ENCODE assay signal across 11 cellular contexts in the genomic region with DNA sequence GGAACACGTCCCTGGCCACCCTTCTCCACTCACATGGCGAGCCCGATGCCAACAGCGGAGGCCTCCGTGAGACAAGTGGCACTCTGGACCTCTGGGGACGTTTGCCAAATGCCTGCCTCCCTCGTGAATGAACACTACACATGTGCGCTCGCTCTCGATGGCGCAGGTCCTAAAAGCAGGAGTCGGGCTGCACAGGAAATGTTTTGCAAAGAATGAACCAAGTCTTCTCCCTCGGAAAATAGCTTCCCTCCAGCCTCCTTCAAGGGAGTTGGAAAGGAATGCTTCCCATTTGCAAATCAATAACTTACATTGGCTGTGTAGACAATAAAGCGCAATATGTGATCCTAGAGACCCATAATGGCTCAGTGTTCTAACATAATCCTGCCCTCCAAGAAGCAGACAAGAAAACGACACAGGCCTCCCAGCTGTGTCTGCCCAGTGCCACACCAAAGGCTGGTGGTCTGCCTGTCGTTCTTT. TPM values are rescaled to one million over a fixed set of nuclear protein-coding genes. Genes with fewer than 3 reads are reported as not detected.
DNase-seq lines count a peak whose midpoint lies in the region; ATAC-seq and TF ChIP-seq lines count a peak whose summit lies in the region.
"Had no signal": no experiment of that assay in that cellular context is flagged by ENCODE, and none has a peak within 500 bp of the region (broad histone marks: within the 10 kb centered on the region; RNA-seq: fewer than 3 reads in every experiment).

No MANE protein-coding gene starts in this region.

- no peak overlapping the region for H3K4me3 ChIP-seq in left lung
- no peak overlapping the region for H3K4me3 ChIP-seq in skeletal muscle satellite cell (ENCODE audit: low read length)
- H3K4me3 ChIP-seq: body of pancreas, heart left ventricle had no signal

- no peaks in the 10 kb centered on the region for H3K27me3 ChIP-seq in left lung
- no peaks in the 10 kb centered on the region for H3K27me3 ChIP-seq in skeletal muscle satellite cell (ENCODE audit: control insufficient read depth, insufficient read depth, low read length)
- H3K27me3 ChIP-seq: body of pancreas, heart left ventricle had no signal

- no peak overlapping the region for H3K9ac ChIP-seq in skeletal muscle satellite cell (ENCODE audit: low read depth, low read length)

- no peaks in the 10 kb centered on the region for H3K9me3 ChIP-seq in left lung
- H3K9me3 ChIP-seq in skeletal muscle satellite cell (replicated peaks; ENCODE audit: low read length) = no peaks in the 10 kb centered on the region
- H3K9me3 ChIP-seq: body of pancreas, heart left ventricle had no signal

- H3K4me2 ChIP-seq in skeletal muscle satellite cell (ENCODE audit: low read length) = peak overlapping the region; percentile 13

- H3K36me3 Mint-ChIP-seq in activated naive CD4-positive, alpha-beta T cell treated with anti-CD3 and anti-CD28 coated beads, Interleukin-2, amount 10 ng/mL, durations not matched to agents 7 days and 5 days = peaks cover 6% of the 10 kb centered on the region

- CTCF ChIA-PET in activated naive CD4-positive, alpha-beta T cell treated with anti-CD3 and anti-CD28 coated beads, Interleukin-2, amount 10 ng/mL, durations not matched to agents 7 days and 5 days (lab: Charles Lee) = no interaction called here

- no peak overlapping the region for H3K27ac Mint-ChIP-seq in activated naive CD4-positive, alpha-beta T cell treated with anti-CD3 and anti-CD28 coated beads, Interleukin-2, amount 10 ng/mL, durations not matched to agents 7 days and 5 days

- peaks cover 12 to 19% of the 10 kb centered on the region in 2 donors for H3K4me1 ChIP-seq in left lung
- peaks cover 17% of the 10 kb centered on the region for H3K4me1 ChIP-seq in skeletal muscle satellite cell (ENCODE audit: control insufficient read depth, insufficient read depth, low read length)

- ATAC-seq in left lung (peak; percentile 79), HG03039 (IDR thresholded peaks at IDR 0.05; ENCODE audit: unreplicated experiment) (no peak)
- ATAC-seq: body of pancreas had no signal

- H3K9me3 Mint-ChIP-seq in activated naive CD4-positive, alpha-beta T cell treated with anti-CD3 and anti-CD28 coated beads, Interleukin-2, amount 10 ng/mL, durations not matched to agents 7 days and 5 days = no peaks in the 10 kb centered on the region

- H3K27ac ChIP-seq in left lung = peak overlapping the region in 1 of 2 donors; percentile 54
- H3K27ac ChIP-seq: body of pancreas had no signal

- intact Hi-C loops in left lung (cut with DNase I) = no loop called here

- DNase-seq in NCI-H1092 treated with DMSO at 0.1 percent for 48 hours (lab: John Stamatoyannopoulos, UW) = peak; percentile 81
- peak; percentile 28 for DNase-seq in astrocyte of the hippocampus (ENCODE audit: low read depth, low spot score)
- peak in 1 of 2 donors; percentile 74 for DNase-seq in left lung
- DNase-seq in activated gamma-delta T cell (lab: John Stamatoyannopoulos, UW) = no peak
- no peak for DNase-seq in NCI-H1694 treated with DMSO at 0.1 percent for 48 hours (lab: John Stamatoyannopoulos, UW)
- DNase-seq in activated naive CD4-positive, alpha-beta T cell treated with anti-CD3 and anti-CD28 coated beads, Interleukin-2, amount 10 ng/mL, durations not matched to agents 7 days and 5 days = no peak

- TF ChIP-seq CTCF in left lung (IDR thresholded peaks at IDR 0.05) = no peak

- peaks cover 11% of the 10 kb centered on the region for H3K4me1 Mint-ChIP-seq in activated naive CD4-positive, alpha-beta T cell treated with anti-CD3 and anti-CD28 coated beads, Interleukin-2, amount 10 ng/mL, durations not matched to agents 7 days and 5 days

- H3K27me3 Mint-ChIP-seq in activated naive CD4-positive, alpha-beta T cell treated with anti-CD3 and anti-CD28 coated beads, Interleukin-2, amount 10 ng/mL, durations not matched to agents 7 days and 5 days = peaks cover 4% of the 10 kb centered on the region

- no peaks in the 10 kb centered on the region for H3K36me3 ChIP-seq in left lung
- no peaks in the 10 kb centered on the region for H3K36me3 ChIP-seq in skeletal muscle satellite cell (ENCODE audit: insufficient read depth, low read length)
- H3K36me3 ChIP-seq: heart left ventricle had no signal

- no peak overlapping the region for H3K4me3 Mint-ChIP-seq in activated naive CD4-positive, alpha-beta T cell treated with anti-CD3 and anti-CD28 coated beads, Interleukin-2, amount 10 ng/mL, durations not matched to agents 7 days and 5 days
- H3K4me3 Mint-ChIP-seq: mesothelial cell of epicardium had no signal

RNA-seq across cellular contexts. Expression of a gene that starts 38.6 kb away (rescaled TPM):
- total RNA-seq in left lung = 10 to 100 TPM; 13.0 to 13.4 TPM
- total RNA-seq in skeletal muscle satellite cell (2012; rRNA removed) = 5.3 and 6.8 TPM in 2 replicates

Comparison
In these comparisons a context has a peak if more than half of its experiments do, and no peak if none do; other contexts are left out.
1. DNase-seq: peak in NCI-H1092 treated with DMSO at 0.1 percent for 48 hours (single experiment) and astrocyte of the hippocampus (single experiment); none in activated gamma-delta T cell (single experiment), NCI-H1694 treated with DMSO at 0.1 percent for 48 hours (single experiment) and activated naive CD4-positive, alpha-beta T cell treated with anti-CD3 and anti-CD28 coated beads, Interleukin-2, amount 10 ng/mL, durations not matched to agents 7 days and 5 days (single experiment).